In the genomic region with DNA sequence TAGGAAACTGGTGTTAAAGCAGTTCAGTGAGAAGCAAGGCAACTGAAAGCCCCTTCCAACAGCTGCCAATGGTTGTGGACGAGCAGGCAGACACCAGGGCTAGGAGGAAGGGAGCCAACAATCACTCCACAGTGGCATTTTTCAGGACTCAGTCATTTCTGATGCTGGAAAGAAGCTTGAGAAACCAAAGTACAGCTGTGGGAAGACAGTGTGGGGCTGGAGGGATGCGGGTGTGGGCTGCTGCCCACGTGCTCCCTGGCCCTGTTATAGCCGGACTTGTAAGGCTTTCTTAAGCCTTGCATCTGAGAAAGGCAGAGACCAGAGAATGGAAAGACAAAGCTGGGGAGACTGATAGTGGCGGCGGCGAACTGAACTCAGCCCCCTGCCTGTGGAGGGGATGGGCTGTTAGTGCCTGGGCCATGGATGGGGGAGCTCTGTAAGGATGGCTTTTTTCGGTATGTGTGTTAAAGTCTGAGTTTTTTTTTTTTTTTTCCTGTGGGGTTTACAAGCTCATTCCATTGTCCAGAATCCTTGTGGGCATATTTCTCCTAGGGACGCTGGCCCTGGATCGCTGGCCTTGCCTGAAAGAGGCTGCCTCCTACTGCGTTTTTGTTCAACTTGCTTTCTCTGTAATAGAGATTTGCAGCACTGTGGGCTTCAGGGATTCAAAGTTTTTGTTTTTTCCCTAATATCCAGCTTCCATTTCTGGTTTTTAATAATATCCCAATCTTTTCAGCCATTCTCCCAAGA, we compare ENCODE assay signal across 9 cellular contexts.
DNase-seq lines count a peak whose midpoint lies in the region; ATAC-seq and TF ChIP-seq lines count a peak whose summit lies in the region.
"Had no signal": no experiment of that assay in that cellular context is flagged by ENCODE, and none has a peak within 500 bp of the region (broad histone marks: within the 10 kb centered on the region; RNA-seq: fewer than 3 reads in every experiment).

No MANE protein-coding gene starts in this region.

- H3K27me3 Mint-ChIP-seq in activated naive CD4-positive, alpha-beta T cell treated with anti-CD3 and anti-CD28 coated beads, Interleukin-2, amount 10 ng/mL, durations not matched to agents 7 days and 5 days, result no peaks in the 10 kb centered on the region
- H3K27me3 Mint-ChIP-seq: CD8-positive, alpha-beta memory T cell had no signal

- H3K4me1 ChIP-seq in stomach, result no peaks in the 10 kb centered on the region

- H3K4me3 Mint-ChIP-seq in activated naive CD4-positive, alpha-beta T cell treated with anti-CD3 and anti-CD28 coated beads, Interleukin-2, amount 10 ng/mL, durations not matched to agents 7 days and 5 days, result no peak overlapping the region
- H3K4me3 Mint-ChIP-seq: CD8-positive, alpha-beta memory T cell had no signal

- intact Hi-C loops in stomach (cut with DNase I; ENCODE audit: low total_unique reads), result no loop called here

- TF ChIP-seq POLR2A in stomach (IDR thresholded peaks at IDR 0.05), result no peak

- no peak for DNase-seq in activated naive CD4-positive, alpha-beta T cell treated with anti-CD3 and anti-CD28 coated beads, Interleukin-2, amount 50 U/mL, for 72 hours (ENCODE audit: low spot score in 2 of 2)
- no peak for DNase-seq in activated naive CD4-positive, alpha-beta T cell treated with anti-CD3 and anti-CD28 coated beads, Interleukin-2, amount 10 ng/mL, durations not matched to agents 7 days and 5 days
- DNase-seq in cardiac fibroblast (ENCODE audit: low read depth in 2 of 2) (peak; percentile 69 to 70), medulla oblongata (ENCODE audit: extremely low spot score) (peak; percentile 63), NCI-H345 (lab: John Stamatoyannopoulos, UW) (no peak), NCI-H748 treated with DMSO at 0.1 percent for 48 hours (lab: John Stamatoyannopoulos, UW) (no peak), stomach (no peak)
- DNase-seq: CD8-positive, alpha-beta memory T cell had no signal

- ATAC-seq in activated naive CD4-positive, alpha-beta T cell treated with anti-CD3 and anti-CD28 coated beads, Interleukin-2, amount 50 U/mL, for 72 hours, result no peak
- no peak for ATAC-seq in HG02938 (IDR thresholded peaks at IDR 0.05; ENCODE audit: unreplicated experiment)

- TF ChIP-seq CTCF in cardiac fibroblast (IDR thresholded peaks at IDR 0.05; ENCODE audit: low read depth, low read length), result no peak
- no peak for TF ChIP-seq CTCF in stomach (IDR thresholded peaks at IDR 0.05)

- peak overlapping the region in 1 of 5 donors; percentile 11 for H3K27ac ChIP-seq in stomach

- WGBS in stomach, 5 donors, result 78 to 85% (median 83%) methylated on average over 11 of the region's 11 CpGs

- no peaks in the 10 kb centered on the region for H3K27me3 ChIP-seq in stomach

- H3K9me3 Mint-ChIP-seq in activated naive CD4-positive, alpha-beta T cell treated with anti-CD3 and anti-CD28 coated beads, Interleukin-2, amount 50 U/mL, for 72 hours, result no peaks in the 10 kb centered on the region
- H3K9me3 Mint-ChIP-seq in activated naive CD4-positive, alpha-beta T cell treated with anti-CD3 and anti-CD28 coated beads, Interleukin-2, amount 10 ng/mL, durations not matched to agents 7 days and 5 days, result no peaks in the 10 kb centered on the region
- H3K9me3 Mint-ChIP-seq: CD8-positive, alpha-beta memory T cell had no signal

- H3K27ac Mint-ChIP-seq in activated naive CD4-positive, alpha-beta T cell treated with anti-CD3 and anti-CD28 coated beads, Interleukin-2, amount 50 U/mL, for 72 hours, result peak overlapping the region; percentile 59 to 92
- H3K27ac Mint-ChIP-seq in activated naive CD4-positive, alpha-beta T cell treated with anti-CD3 and anti-CD28 coated beads, Interleukin-2, amount 10 ng/mL, durations not matched to agents 7 days and 5 days, result no peak overlapping the region

- peaks cover 21 to 51% of the 10 kb centered on the region in 2 donors for H3K36me3 Mint-ChIP-seq in activated naive CD4-positive, alpha-beta T cell treated with anti-CD3 and anti-CD28 coated beads, Interleukin-2, amount 50 U/mL, for 72 hours
- H3K36me3 Mint-ChIP-seq in activated naive CD4-positive, alpha-beta T cell treated with anti-CD3 and anti-CD28 coated beads, Interleukin-2, amount 10 ng/mL, durations not matched to agents 7 days and 5 days, result peaks cover 50% of the 10 kb centered on the region

- H3K4me3 ChIP-seq in cardiac fibroblast (replicated peaks in 1 of 2; ENCODE audit: low read depth in 2 of 2, low read length in 2 of 2) (no peak overlapping the region), stomach (no peak overlapping the region)

- no peaks in the 10 kb centered on the region for H3K36me3 ChIP-seq in stomach

- peaks cover 53% of the 10 kb centered on the region for H3K4me1 Mint-ChIP-seq in activated naive CD4-positive, alpha-beta T cell treated with anti-CD3 and anti-CD28 coated beads, Interleukin-2, amount 10 ng/mL, durations not matched to agents 7 days and 5 days

- no peak for TF ChIP-seq EP300 in stomach (IDR thresholded peaks at IDR 0.05)

- no peaks in the 10 kb centered on the region for H3K9me3 ChIP-seq in stomach

- CTCF ChIA-PET in activated naive CD4-positive, alpha-beta T cell treated with anti-CD3 and anti-CD28 coated beads, Interleukin-2, amount 10 ng/mL, durations not matched to agents 7 days and 5 days (lab: Charles Lee), result interaction anchor here (1.7 kb wide), 1 partner anchor 45 kb away, joined by 5 read pairs; no protein-coding TSS in a partner anchor

Comparison
In these comparisons a context has a peak if more than half of its experiments do, and no peak if none do; other contexts are left out.
1. DNase-seq: peak in cardiac fibroblast (2 of 2) and medulla oblongata (single experiment); none in activated naive CD4-positive, alpha-beta T cell treated with anti-CD3 and anti-CD28 coated beads, Interleukin-2, amount 50 U/mL, for 72 hours (0 of 2), activated naive CD4-positive, alpha-beta T cell treated with anti-CD3 and anti-CD28 coated beads, Interleukin-2, amount 10 ng/mL, durations not matched to agents 7 days and 5 days (single experiment), NCI-H345 (single experiment), NCI-H748 treated with DMSO at 0.1 percent for 48 hours (single experiment) and stomach (single experiment).